In the genomic region with DNA sequence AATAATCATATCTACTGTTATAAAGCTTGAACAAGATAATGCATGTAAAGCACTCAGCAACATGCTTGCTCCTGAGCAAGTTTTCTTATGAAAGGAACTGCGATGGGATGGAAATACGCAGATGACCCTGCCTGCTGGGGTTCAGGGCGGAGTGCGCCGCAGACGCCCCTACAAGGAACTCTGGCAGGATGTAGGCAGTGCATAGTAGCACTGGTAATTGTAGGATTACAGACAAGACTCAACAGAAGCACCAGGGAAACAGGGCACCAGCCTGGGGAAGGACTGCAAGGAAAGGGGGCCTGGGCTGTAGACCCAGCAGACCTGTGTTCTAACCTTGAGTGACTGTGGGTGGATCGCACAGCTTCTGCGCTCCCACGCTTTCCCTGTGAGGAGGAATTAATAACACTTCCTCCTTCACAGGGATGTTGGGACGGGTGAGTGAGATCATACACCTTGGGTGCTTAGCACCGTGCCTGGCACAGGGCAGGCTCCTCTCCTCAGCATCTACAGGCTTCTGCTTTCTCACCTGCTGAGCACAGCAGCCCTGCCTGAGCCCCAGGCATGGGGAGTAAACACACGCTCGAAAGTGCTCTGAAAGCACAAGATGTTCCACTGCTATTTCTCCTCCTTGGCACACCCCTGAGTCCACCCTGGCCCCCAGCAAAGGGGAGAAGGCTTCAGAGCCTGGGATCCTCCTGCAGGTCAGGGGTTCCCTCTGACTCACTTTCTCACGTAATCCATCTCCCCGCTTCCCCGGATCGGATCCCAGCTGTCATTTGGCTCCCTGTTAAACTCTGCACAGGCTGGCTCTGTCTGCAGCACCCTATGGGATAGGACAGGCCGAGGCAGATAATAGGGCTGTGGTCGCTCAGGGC, we compare ENCODE assay signal across 10 cellular contexts. TPM values are rescaled to one million over a fixed set of nuclear protein-coding genes. Genes with fewer than 3 reads are reported as not detected.
A peak's percentile ranks its signal among the peaks of the same experiment; 100 is the strongest.
DNase-seq lines count a peak whose midpoint lies in the region; ATAC-seq and TF ChIP-seq lines count a peak whose summit lies in the region.
"Had no signal": no experiment of that assay in that cellular context is flagged by ENCODE, and none has a peak within 500 bp of the region (broad histone marks: within the 10 kb centered on the region; RNA-seq: fewer than 3 reads in every experiment).

No MANE protein-coding gene starts in this region.

- no peak overlapping the region for H3K27ac ChIP-seq in mammary epithelial cell (ENCODE audit: insufficient read depth, low read depth, low read length)
- H3K27ac ChIP-seq in endodermal cell (ENCODE audit: low read depth, low read length), result peak overlapping the region; percentile 17

- TF ChIP-seq CTCF in MCF 10A (IDR thresholded peaks at IDR 0.05; ENCODE audit: unreplicated experiment) (no peak), mammary epithelial cell (conservative IDR thresholded peaks at IDR 0.05 in 1 of 2, IDR thresholded peaks at IDR 0.05 in 1 of 2; ENCODE audit: extremely low read depth in 1 of 2, insufficient read depth in 1 of 2, low read depth in 1 of 2, low read length in 2 of 2) (no peak), endodermal cell (conservative IDR thresholded peaks at IDR 0.05) (no peak), mucosa of descending colon (IDR thresholded peaks at IDR 0.05) (no peak), type B pancreatic cell (conservative IDR thresholded peaks at IDR 0.05) (no peak)

- H3K4me3 ChIP-seq in mammary epithelial cell (replicated peaks in 1 of 3; ENCODE audit: insufficient read depth in 1 of 3, low read depth in 2 of 3, low read length in 3 of 3) (no peak overlapping the region), endodermal cell (ENCODE audit: low read length) (no peak overlapping the region), mucosa of descending colon (no peak overlapping the region)

- H4K20me1 ChIP-seq in mammary epithelial cell (ENCODE audit: insufficient read depth, low read length), result no peaks in the 10 kb centered on the region

- H3K27ac Mint-ChIP-seq in MCF 10A (ENCODE audit: low read depth, unreplicated experiment), result peak overlapping the region; percentile 93
- peak overlapping the region; percentile 16 for H3K27ac Mint-ChIP-seq in endodermal cell
- H3K27ac Mint-ChIP-seq in type B pancreatic cell, result peak overlapping the region; percentile 66

- ATAC-seq in mucosa of descending colon (peak; percentile 4), GM21619 (IDR thresholded peaks at IDR 0.05; ENCODE audit: unreplicated experiment) (no peak)

- POLR2A ChIA-PET in MCF 10A (lab: Yijun Ruan, JAX), result interaction anchor here (0.6 to 8.5 kb wide), 14 partner anchors 10 to 64 kb away, joined by 3 to 146 read pairs (median 6); partner anchors contain the start of genes GSTO1 and ITPRIP

- H3K4me3 Mint-ChIP-seq in MCF 10A (ENCODE audit: unreplicated experiment) (peak overlapping the region; percentile 22), endodermal cell (no peak overlapping the region), type B pancreatic cell (no peak overlapping the region)

- H2AFZ ChIP-seq in mammary epithelial cell (ENCODE audit: low read depth, low read length), result no peak overlapping the region

- DNase-seq in MCF 10A (ENCODE audit: unreplicated experiment) (peak; percentile 90), mammary epithelial cell (no peak), endodermal cell (no peak), mucosa of descending colon (peak in 1 of 3 donors; percentile 15), type B pancreatic cell (ENCODE audit: extremely low spot score, unreplicated experiment) (no peak), NCI-H748 treated with DMSO at 0.1 percent for 48 hours (lab: John Stamatoyannopoulos, UW) (no peak), KG1 (lab: John Stamatoyannopoulos, UW) (no peak)
- DNase-seq: hippocampal formation, NCI-H524 had no signal

- no peaks in the 10 kb centered on the region for H3K9me3 Mint-ChIP-seq in MCF 10A (ENCODE audit: unreplicated experiment)
- H3K9me3 Mint-ChIP-seq in endodermal cell, result no peaks in the 10 kb centered on the region
- H3K9me3 Mint-ChIP-seq in type B pancreatic cell, result no peaks in the 10 kb centered on the region

- peaks cover 12% of the 10 kb centered on the region for H3K36me3 ChIP-seq in mammary epithelial cell (ENCODE audit: insufficient read depth, low read length)
- peaks cover 11% of the 10 kb centered on the region for H3K36me3 ChIP-seq in endodermal cell (ENCODE audit: control insufficient read depth, insufficient read depth, low read length)
- H3K36me3 ChIP-seq in mucosa of descending colon (ENCODE audit: low read depth), result peaks cover 4% of the 10 kb centered on the region

- dilution Hi-C loops in mammary epithelial cell (cut with HindIII; ENCODE audit: low sequenced_read_pairs), result no loop called here

- H3K4me2 ChIP-seq in mammary epithelial cell (ENCODE audit: insufficient read depth, low read depth, low read length), result no peak overlapping the region

- H3K9me3 ChIP-seq in mammary epithelial cell (replicated peaks; ENCODE audit: insufficient read depth, low read length) (no peaks in the 10 kb centered on the region), endodermal cell (ENCODE audit: control insufficient read depth, low read length) (no peaks in the 10 kb centered on the region), mucosa of descending colon (no peaks in the 10 kb centered on the region)

- peaks cover 91% of the 10 kb centered on the region for H3K79me2 ChIP-seq in mammary epithelial cell (ENCODE audit: insufficient read depth, low read length)

- H3K9ac ChIP-seq in mammary epithelial cell (ENCODE audit: insufficient read depth, low read length), result no peak overlapping the region
- no peak overlapping the region for H3K9ac ChIP-seq in endodermal cell (ENCODE audit: extremely low read depth, low read length, poor library complexity, severe bottlenecking)

- H3K27me3 Mint-ChIP-seq in MCF 10A (ENCODE audit: insufficient read depth, unreplicated experiment) (no peaks in the 10 kb centered on the region), endodermal cell (ENCODE audit: insufficient read depth) (no peaks in the 10 kb centered on the region), type B pancreatic cell (no peaks in the 10 kb centered on the region)

- in situ Hi-C loops in mammary epithelial cell (cut with MboI; ENCODE audit: low sequenced_read_pairs in 2 of 2), result no loop called here

- CTCF ChIA-PET in MCF 10A (lab: Yijun Ruan, JAX), result interaction anchor here (1.0 to 13.8 kb wide), 11 partner anchors 10 to 44 kb away, joined by 3 to 143 read pairs (median 9); partner anchors contain the start of gene CFAP58
- CTCF ChIA-PET in mammary epithelial cell (lab: Charles Lee; ENCODE audit: low non-redundant PET), result no interaction called here

- peaks cover 63% of the 10 kb centered on the region for H3K4me1 Mint-ChIP-seq in MCF 10A (ENCODE audit: insufficient read depth, unreplicated experiment)
- H3K4me1 Mint-ChIP-seq in endodermal cell, result peaks cover 29% of the 10 kb centered on the region
- peaks cover 30% of the 10 kb centered on the region for H3K4me1 Mint-ChIP-seq in type B pancreatic cell (ENCODE audit: unreplicated experiment)

- intact Hi-C loops in MCF 10A (cut with micrococcal nuclease) (no loop called here), mammary epithelial cell (cut with micrococcal nuclease) (no loop called here), mucosa of descending colon (cut with DNase I, micrococcal nuclease) (no loop called here)

- H3K27me3 ChIP-seq in mammary epithelial cell (ENCODE audit: insufficient read depth, low read length), result no peaks in the 10 kb centered on the region
- no peaks in the 10 kb centered on the region for H3K27me3 ChIP-seq in endodermal cell (ENCODE audit: control insufficient read depth, insufficient read depth, low read length, poor library complexity, severe bottlenecking)

- peaks cover 65% of the 10 kb centered on the region for H3K4me1 ChIP-seq in mammary epithelial cell (ENCODE audit: insufficient read depth, low read length)
- H3K4me1 ChIP-seq in endodermal cell (ENCODE audit: control insufficient read depth, insufficient read depth, low read length), result peaks cover 9% of the 10 kb centered on the region
- H3K4me1 ChIP-seq in mucosa of descending colon (ENCODE audit: low read depth), result peaks cover 9% of the 10 kb centered on the region

- WGBS in mammary epithelial cell (ENCODE audit: low coverage, missing lambda C conversion rate), result 93% methylated on average over 19 of the region's 19 CpGs
- whole genome bisulfite sequencing in endodermal cell (ENCODE audit: insufficient coverage in 1 of 2, insufficient read length in 1 of 2), 2 experiments, result 92 to 94% methylated on average over 12 to 19 of the region's 19 CpGs

- BruUV-seq in MCF 10A (replicated peaks; lab: Mats Ljungman, UMichigan) (no TSS peak), mammary epithelial cell (replicated peaks; lab: Mats Ljungman, UMichigan) (no TSS peak)

- peaks cover 40% of the 10 kb centered on the region for H3K36me3 Mint-ChIP-seq in MCF 10A (ENCODE audit: insufficient read depth, unreplicated experiment)
- peaks cover 14% of the 10 kb centered on the region for H3K36me3 Mint-ChIP-seq in endodermal cell (ENCODE audit: low read depth)
- peaks cover 11% of the 10 kb centered on the region for H3K36me3 Mint-ChIP-seq in type B pancreatic cell

RNA-seq across cellular contexts. Expression of gene ITPRIP, which starts 19.2 kb away (rescaled TPM):
- total RNA-seq in MCF 10A (2022), result 29.4 and 29.8 TPM in 2 replicates
- 10 to 100 TPM; 21.5 to 37.2 TPM for total RNA-seq in mammary epithelial cell
- 14.4 TPM for polyA plus RNA-seq in mammary epithelial cell
- 24.0 TPM for polyA minus RNA-seq in mammary epithelial cell
- total RNA-seq in endodermal cell, result 10 to 100 TPM in 1 of 2 donors, 1 to 10 TPM in 1; 9.1 to 11.0 TPM
- 14.4 TPM for polyA plus RNA-seq in endodermal cell (2013, experiment 1 of 2)
- polyA plus RNA-seq in endodermal cell (2013, experiment 2 of 2), result 14.9 TPM
- 10 to 100 TPM in 1 of 3 donors, 1 to 10 TPM in 2; 3.2 to 10.7 (median 5.7) TPM for total RNA-seq in mucosa of descending colon
- total RNA-seq in type B pancreatic cell (ENCODE audit: low replicate concordance), result 8.5 and 19.9 TPM in 2 replicates

RNA-seq across cellular contexts. Expression of gene CFAP58, which starts 34.6 kb away (rescaled TPM):
- 0.89 and 1.1 TPM in 2 replicates for total RNA-seq in MCF 10A (2022)
- total RNA-seq in mammary epithelial cell, result 1 to 10 TPM in 1 of 2 donors, under 1 TPM in 1; 0.17 to 1.0 TPM
- polyA plus RNA-seq in mammary epithelial cell, result 0.23 TPM
- polyA minus RNA-seq in mammary epithelial cell, result not detected
- under 1 TPM; 0.68 to 0.97 TPM for total RNA-seq in endodermal cell
- polyA plus RNA-seq in endodermal cell (2013, experiment 1 of 2), result 0.57 TPM
- polyA plus RNA-seq in endodermal cell (2013, experiment 2 of 2), result 0.50 TPM
- under 1 TPM; 0.14 to 0.44 (median 0.17) TPM for total RNA-seq in mucosa of descending colon
- 0.24 and 0.34 TPM in 2 replicates for total RNA-seq in type B pancreatic cell (ENCODE audit: low replicate concordance)

RNA-seq across cellular contexts. Expression of gene GSTO2, which starts 50.1 kb away (rescaled TPM):
- total RNA-seq in MCF 10A (2022) (33.8 and 40.9 TPM in 2 replicates), mammary epithelial cell (10 to 100 TPM; 16.2 to 26.8 TPM), endodermal cell (10 to 100 TPM; 17.8 to 18.8 TPM), mucosa of descending colon (10 to 100 TPM in 2 of 3 donors, 1 to 10 TPM in 1; 5.4 to 19.7 (median 18.3) TPM), type B pancreatic cell (ENCODE audit: low replicate concordance) (2.8 and 8.2 TPM in 2 replicates)
- 43.3 TPM for polyA plus RNA-seq in mammary epithelial cell
- polyA minus RNA-seq in mammary epithelial cell, result 56.6 TPM
- polyA plus RNA-seq in endodermal cell (2013, experiment 1 of 2), result 2.8 TPM
- polyA plus RNA-seq in endodermal cell (2013, experiment 2 of 2), result 2.4 TPM

Comparison
In these comparisons a context has a peak if more than half of its experiments do, and no peak if none do; other contexts are left out.
1. H3K27ac Mint-ChIP-seq: peak in every context shown above with its lines; median percentile 93 in MCF 10A; 66 in type B pancreatic cell; 16 in endodermal cell.